Comparison of ENCODE assay signal across 1 cellular context in genomic region chr14:80926706-80927384, GRCh38.
TF ChIP-seq lines count a peak whose summit lies in the region.

No MANE protein-coding gene starts in this region.

TF ChIP-seq in SK-N-SH treated with all-trans-retinoic acid at 6 μM for 48 hours, 23 proteins besides CTCF, POLR2A, EP300 and RAD21 (continued from another document):
- TF ChIP-seq CREB5 (CRISPR knock-in tag; IDR thresholded peaks at IDR 0.05; ENCODE audit: low read depth) (no peak), ARNTL (CRISPR knock-in tag; IDR thresholded peaks at IDR 0.05; ENCODE audit: borderline replicate concordance, low read depth) (no peak), ISL1 (CRISPR knock-in tag; IDR thresholded peaks at IDR 0.05) (no peak), ZNF8 (CRISPR knock-in tag; IDR thresholded peaks at IDR 0.05) (no peak), POU6F1 (CRISPR knock-in tag; IDR thresholded peaks at IDR 0.05; ENCODE audit: borderline replicate concordance, low read depth) (no peak), ZNF565 (CRISPR knock-in tag; conservative IDR thresholded peaks at IDR 0.05; ENCODE audit: low read depth) (no peak), SNAI2 (CRISPR knock-in tag; IDR thresholded peaks at IDR 0.05) (no peak), RARB (CRISPR knock-in tag; IDR thresholded peaks at IDR 0.05) (no peak)
TF ChIP-seq in SK-N-SH treated with all-trans-retinoic acid at 6 μM for 48 hours: peak in this region for 0.
